ENCODE assay signal across 2 cellular contexts in genomic region chr4:123821861-123822260, GRCh38.
TF ChIP-seq lines count a peak whose summit lies in the region.

No MANE protein-coding gene starts in this region.

TF ChIP-seq in IMR-90, 13 proteins besides CTCF, POLR2A, EP300 and RAD21 (continued from another document):
- TF ChIP-seq CHD1 (IDR thresholded peaks at IDR 0.05; ENCODE audit: low read depth, low read length) (no peak), SMC3 (IDR thresholded peaks at IDR 0.05; ENCODE audit: low read depth, low read length) (no peak), NFE2L2 (IDR thresholded peaks at IDR 0.05; ENCODE audit: low read depth, low read length) (no peak), RCOR1 (IDR thresholded peaks at IDR 0.05; ENCODE audit: insufficient replicate concordance, low read length) (no peak), FOS (IDR thresholded peaks at IDR 0.05; ENCODE audit: low read depth, low read length) (no peak), RFX5 (IDR thresholded peaks at IDR 0.05; ENCODE audit: low read depth, low read length) (no peak), MAZ (IDR thresholded peaks at IDR 0.05; ENCODE audit: borderline replicate concordance, low read depth, low read length) (no peak), ELK1 (IDR thresholded peaks at IDR 0.05; ENCODE audit: borderline replicate concordance, low read depth, low read length) (no peak), MXI1 (IDR thresholded peaks at IDR 0.05; ENCODE audit: borderline replicate concordance, low read depth, low read length) (no peak), CEBPB (IDR thresholded peaks at IDR 0.05; ENCODE audit: low read depth, low read length) (no peak), BHLHE40 (IDR thresholded peaks at IDR 0.05; ENCODE audit: low read depth, low read length) (no peak)
TF ChIP-seq in IMR-90: peak in this region for 0.

TF ChIP-seq in GM12878, 131 proteins besides CTCF, POLR2A, EP300 and RAD21 (continued from another document):
- TF ChIP-seq ZBTB4 (CRISPR knock-in tag; IDR thresholded peaks at IDR 0.05) (no peak), ZBTB33 (IDR thresholded peaks at IDR 0.05) (no peak), KAT2A (conservative IDR thresholded peaks at IDR 0.05; ENCODE audit: control insufficient read depth, low read depth, low read length) (no peak), JUNB (IDR thresholded peaks at IDR 0.05) (no peak), CEBPZ (IDR thresholded peaks at IDR 0.05; ENCODE audit: low read depth, low read length) (no peak), USF1 (IDR thresholded peaks at IDR 0.05; ENCODE audit: borderline replicate concordance, extremely low read length, insufficient read depth, low read depth, low read length) (no peak), PKNOX1 (IDR thresholded peaks at IDR 0.05) (no peak), ATF3 (IDR thresholded peaks at IDR 0.05; ENCODE audit: borderline replicate concordance, extremely low read depth, low read depth, low read length) (no peak)
